In the genomic region with DNA sequence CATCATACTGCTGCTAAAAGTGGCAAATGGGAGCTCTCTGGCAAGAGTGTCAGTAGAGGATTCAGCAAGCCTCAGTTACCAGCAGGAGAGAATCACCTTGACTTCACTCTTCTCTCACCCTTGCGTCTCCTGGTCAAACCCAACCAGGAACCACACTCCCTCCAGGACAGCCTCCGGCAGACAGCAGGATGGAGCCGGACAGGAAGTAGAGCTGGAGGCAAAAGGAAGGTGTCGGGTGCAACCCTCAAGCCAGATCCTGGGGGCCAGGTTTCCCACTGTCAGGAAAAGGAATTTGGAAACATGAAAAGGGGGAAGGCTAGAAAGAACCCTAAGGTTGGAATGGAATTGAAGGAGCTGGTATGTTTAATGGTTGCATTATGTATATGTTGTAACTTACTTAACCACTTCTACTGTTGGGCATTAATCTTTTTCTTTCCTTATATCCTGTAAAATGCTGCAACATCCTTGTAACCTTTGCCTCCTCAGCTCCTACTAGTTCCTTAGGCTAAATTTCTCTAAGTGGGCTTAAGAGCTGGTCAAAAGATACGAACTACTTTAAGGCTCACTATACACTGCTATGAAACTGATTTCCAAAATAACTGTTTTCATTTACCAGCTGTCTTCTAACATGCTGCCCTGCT, we compare ENCODE assay signal across 16 cellular contexts. TPM values are rescaled to one million over a fixed set of nuclear protein-coding genes. Genes with fewer than 3 reads are reported as not detected.
DNase-seq lines count a peak whose midpoint lies in the region; ATAC-seq and TF ChIP-seq lines count a peak whose summit lies in the region.
"Had no signal": no experiment of that assay in that cellular context is flagged by ENCODE, and none has a peak within 500 bp of the region (broad histone marks: within the 10 kb centered on the region; RNA-seq: fewer than 3 reads in every experiment).

No MANE protein-coding gene starts in this region.

- peaks cover 94% of the 10 kb centered on the region for H3K79me2 ChIP-seq in Loucy (ENCODE audit: insufficient read depth, low read length)

- no peak overlapping the region for H3K4me3 ChIP-seq in Loucy (ENCODE audit: low read length, poor library complexity, severe bottlenecking)
- H3K4me3 ChIP-seq: lower lobe of right lung, transverse colon had no signal

- CTCF ChIA-PET in activated CD8-positive, alpha-beta memory T cell treated with anti-CD3 and anti-CD28 coated beads, Interleukin-2, amount 10 ng/mL, durations not matched to agents 7 days and 5 days (lab: Charles Lee), result interaction anchor here (0.9 to 2.3 kb wide), 7 partner anchors 16 to 42 kb away, joined by 3 to 12 read pairs (median 4); no protein-coding TSS in a partner anchor

- no peak for ATAC-seq in activated CD8-positive, alpha-beta memory T cell treated with anti-CD3 and anti-CD28 coated beads, Interleukin-2, amount 10 ng/mL, durations not matched to agents 7 days and 5 days
- ATAC-seq in activated naive CD8-positive, alpha-beta T cell treated with anti-CD3 and anti-CD28 coated beads, Interleukin-2, amount 50 U/mL, for 24 hours, result no peak
- ATAC-seq: lower lobe of right lung, right cardiac atrium had no signal

- H3K36me3 Mint-ChIP-seq in activated CD8-positive, alpha-beta memory T cell treated with anti-CD3 and anti-CD28 coated beads, Interleukin-2, amount 10 ng/mL, durations not matched to agents 7 days and 5 days, result peaks cover 17% of the 10 kb centered on the region
- H3K36me3 Mint-ChIP-seq in activated naive CD8-positive, alpha-beta T cell treated with anti-CD3 and anti-CD28 coated beads, Interleukin-2, amount 50 U/mL, for 24 hours (ENCODE audit: low read depth), result peaks cover 15% of the 10 kb centered on the region
- no peaks in the 10 kb centered on the region for H3K36me3 Mint-ChIP-seq in progenitor cell of endocrine pancreas (ENCODE audit: insufficient read depth)

- no peaks in the 10 kb centered on the region for H3K9me2 ChIP-seq in Loucy (replicated peaks; ENCODE audit: low read depth, low read length)

- peak overlapping the region; percentile 66 for H3K27ac Mint-ChIP-seq in activated CD8-positive, alpha-beta memory T cell treated with anti-CD3 and anti-CD28 coated beads, Interleukin-2, amount 10 ng/mL, durations not matched to agents 7 days and 5 days
- peak overlapping the region; percentile 74 for H3K27ac Mint-ChIP-seq in activated naive CD8-positive, alpha-beta T cell treated with anti-CD3 and anti-CD28 coated beads, Interleukin-2, amount 50 U/mL, for 24 hours
- H3K27ac Mint-ChIP-seq in progenitor cell of endocrine pancreas, result peak overlapping the region; percentile 83

- H3K27me3 Mint-ChIP-seq in activated CD8-positive, alpha-beta memory T cell treated with anti-CD3 and anti-CD28 coated beads, Interleukin-2, amount 10 ng/mL, durations not matched to agents 7 days and 5 days, result no peaks in the 10 kb centered on the region
- no peaks in the 10 kb centered on the region for H3K27me3 Mint-ChIP-seq in activated naive CD8-positive, alpha-beta T cell treated with anti-CD3 and anti-CD28 coated beads, Interleukin-2, amount 50 U/mL, for 24 hours
- no peaks in the 10 kb centered on the region for H3K27me3 Mint-ChIP-seq in progenitor cell of endocrine pancreas

- H3K4me3 Mint-ChIP-seq in activated CD8-positive, alpha-beta memory T cell treated with anti-CD3 and anti-CD28 coated beads, Interleukin-2, amount 10 ng/mL, durations not matched to agents 7 days and 5 days, result no peak overlapping the region
- H3K4me3 Mint-ChIP-seq in activated naive CD8-positive, alpha-beta T cell treated with anti-CD3 and anti-CD28 coated beads, Interleukin-2, amount 50 U/mL, for 24 hours, result peak overlapping the region; percentile 48
- no peak overlapping the region for H3K4me3 Mint-ChIP-seq in progenitor cell of endocrine pancreas (ENCODE audit: low read depth)

- no peak for DNase-seq in activated CD8-positive, alpha-beta memory T cell treated with anti-CD3 and anti-CD28 coated beads, Interleukin-2, amount 10 ng/mL, durations not matched to agents 7 days and 5 days
- DNase-seq in activated CD8-positive, alpha-beta memory T cell treated with anti-CD3 and anti-CD28 coated beads for 24 hours, result no peak
- no peak for DNase-seq in activated naive CD8-positive, alpha-beta T cell treated with anti-CD3 and anti-CD28 coated beads, Interleukin-2, amount 50 U/mL, for 24 hours
- DNase-seq in progenitor cell of endocrine pancreas (ENCODE audit: low spot score, unreplicated experiment) (no peak), OCI-M1 (lab: John Stamatoyannopoulos, UW) (no peak), NCI-H1930 (lab: John Stamatoyannopoulos, UW) (no peak), activated gamma-delta T cell (lab: John Stamatoyannopoulos, UW) (no peak)
- DNase-seq: caudate nucleus; lower lobe of right lung; MM.1S; NCI-H2029; NCI-H69; right cardiac atrium; stimulated activated CD4-positive, alpha-beta T cell treated with anti-CD3 and anti-CD28 coated beads, Interleukin-1b, Interleukin-23, amount 100 ng/mL, for 48 hours; transverse colon had no signal

- peak overlapping the region; percentile 42 for H3K9ac ChIP-seq in Loucy (ENCODE audit: low read depth, low read length, poor library complexity, severe bottlenecking)

- H3K4me1 ChIP-seq in Loucy (ENCODE audit: insufficient read depth, low read length, poor library complexity, severe bottlenecking), result peaks cover 82% of the 10 kb centered on the region

- no peaks in the 10 kb centered on the region for H3K27me3 ChIP-seq in Loucy (ENCODE audit: insufficient read depth, low read length, poor library complexity, severe bottlenecking)
- H3K27me3 ChIP-seq: transverse colon had no signal

- TF ChIP-seq CTCF in Loucy (conservative IDR thresholded peaks at IDR 0.05; ENCODE audit: low read length) (no peak), progenitor cell of endocrine pancreas (IDR thresholded peaks at IDR 0.05; ENCODE audit: unreplicated experiment) (no peak)

- peaks cover 3% of the 10 kb centered on the region; the same call in 1 of the 2 replicates for H3K36me3 ChIP-seq in Loucy (ENCODE audit: insufficient read depth, low read length)
- H3K36me3 ChIP-seq: lower lobe of right lung, transverse colon had no signal

- H4K20me1 ChIP-seq in Loucy (ENCODE audit: insufficient read depth, low read length, poor library complexity, severe bottlenecking), result peaks cover 12% of the 10 kb centered on the region

- H3F3A ChIP-seq in Loucy (ENCODE audit: low read depth), result peaks cover 15% of the 10 kb centered on the region

- no peaks in the 10 kb centered on the region for H3K9me3 ChIP-seq in Loucy (ENCODE audit: insufficient read depth, low read depth, low read length)
- H3K9me3 ChIP-seq: lower lobe of right lung, transverse colon had no signal

- H3K4me1 Mint-ChIP-seq in activated CD8-positive, alpha-beta memory T cell treated with anti-CD3 and anti-CD28 coated beads, Interleukin-2, amount 10 ng/mL, durations not matched to agents 7 days and 5 days, result peaks cover 92% of the 10 kb centered on the region
- peaks cover 96% of the 10 kb centered on the region for H3K4me1 Mint-ChIP-seq in activated naive CD8-positive, alpha-beta T cell treated with anti-CD3 and anti-CD28 coated beads, Interleukin-2, amount 50 U/mL, for 24 hours
- peaks cover 31% of the 10 kb centered on the region for H3K4me1 Mint-ChIP-seq in progenitor cell of endocrine pancreas (ENCODE audit: low read depth)

- no peaks in the 10 kb centered on the region for H3K9me3 Mint-ChIP-seq in activated CD8-positive, alpha-beta memory T cell treated with anti-CD3 and anti-CD28 coated beads, Interleukin-2, amount 10 ng/mL, durations not matched to agents 7 days and 5 days (ENCODE audit: low read depth)
- H3K9me3 Mint-ChIP-seq in activated naive CD8-positive, alpha-beta T cell treated with anti-CD3 and anti-CD28 coated beads, Interleukin-2, amount 50 U/mL, for 24 hours, result no peaks in the 10 kb centered on the region
- H3K9me3 Mint-ChIP-seq in progenitor cell of endocrine pancreas (ENCODE audit: low read depth), result no peaks in the 10 kb centered on the region

- peak overlapping the region; percentile 13 for H3K4me2 ChIP-seq in Loucy (ENCODE audit: low read depth, low read length, poor library complexity, severe bottlenecking)

- no peak overlapping the region for H2AFZ ChIP-seq in Loucy (ENCODE audit: low read length)

RNA-seq across cellular contexts. Expression of a gene that starts 40.3 kb away (rescaled TPM):
- total RNA-seq in activated CD8-positive, alpha-beta memory T cell treated with anti-CD3 and anti-CD28 coated beads, Interleukin-2, amount 10 ng/mL, durations not matched to agents 7 days and 5 days, result 100 to 1,000 TPM; 151 to 156 TPM
- 30.1 and 33.3 TPM in 2 replicates for total RNA-seq in progenitor cell of endocrine pancreas
